12 cellular contexts compared by ENCODE assay signal in the genomic region with DNA sequence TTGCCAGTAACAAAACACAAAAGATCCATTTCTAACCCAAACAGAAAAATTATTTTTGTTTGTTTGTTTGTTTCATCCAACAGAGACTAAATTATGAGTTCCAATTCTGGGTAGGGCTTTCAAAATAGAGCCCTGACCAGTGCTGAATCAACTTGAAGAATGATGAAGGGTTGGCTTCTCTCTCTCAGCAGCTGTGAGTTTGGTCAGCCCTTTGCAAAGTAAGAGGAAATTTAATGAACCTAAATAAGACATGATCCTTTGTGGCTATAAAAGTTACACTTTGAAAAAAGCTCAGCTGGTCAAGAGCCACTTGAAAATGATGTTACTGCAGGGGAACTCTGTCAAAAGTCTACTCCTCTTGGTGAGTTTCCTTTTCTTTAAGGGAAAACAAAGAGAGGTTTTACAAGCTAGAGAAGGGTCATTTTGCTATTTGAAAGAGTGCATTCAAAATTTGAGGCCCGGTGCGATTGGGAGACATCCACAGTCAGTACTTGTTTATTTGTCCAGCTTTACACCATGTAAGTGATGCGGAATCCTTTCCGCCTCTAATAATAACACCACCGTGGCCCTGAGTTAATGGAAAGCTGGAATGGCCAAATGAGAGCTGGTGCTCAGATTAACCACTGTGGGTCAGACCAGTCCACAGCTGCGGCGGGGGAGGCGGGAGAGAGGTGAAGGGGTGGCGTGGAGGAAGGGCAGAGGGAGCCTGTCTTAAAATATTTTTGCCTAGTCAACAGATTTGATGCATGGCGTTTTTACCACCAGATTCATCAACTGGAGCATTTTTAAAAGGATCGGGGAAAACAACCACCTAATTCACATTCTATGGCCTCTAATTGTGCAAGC.
DNase-seq lines count a peak whose midpoint lies in the region; ATAC-seq and TF ChIP-seq lines count a peak whose summit lies in the region.
"Had no signal": no experiment of that assay in that cellular context is flagged by ENCODE, and none has a peak within 500 bp of the region (broad histone marks: within the 10 kb centered on the region; RNA-seq: fewer than 3 reads in every experiment).

No MANE protein-coding gene starts in this region.

- CTCF ChIA-PET in A673 (lab: Charles Lee): no interaction called here

- peaks cover 6% of the 10 kb centered on the region for H3K4me1 ChIP-seq in A673 (ENCODE audit: insufficient read depth, low read length, poor library complexity, severe bottlenecking)

- H3K36me3 ChIP-seq in A673 (ENCODE audit: insufficient read depth, low read length, poor library complexity, severe bottlenecking): no peaks in the 10 kb centered on the region

- no peak overlapping the region for H3K27ac ChIP-seq in A673 (ENCODE audit: low read depth, low read length, poor library complexity, severe bottlenecking)

- BruUV-seq in A673 (replicated peaks; lab: Mats Ljungman, UMichigan): no TSS peak

- no peaks in the 10 kb centered on the region for H3K9me3 ChIP-seq in A673 (ENCODE audit: low read depth, low read length, poor library complexity, severe bottlenecking)

- TF ChIP-seq POLR2A in lower leg skin (IDR thresholded peaks at IDR 0.05): no peak

- POLR2A ChIA-PET in A673 (lab: Charles Lee; ENCODE audit: low non-redundant PET): no interaction called here

- no peak overlapping the region for H3K4me3 ChIP-seq in A673 (ENCODE audit: low read depth, low read length, poor library complexity, severe bottlenecking)
- no peak overlapping the region for H3K4me3 ChIP-seq in lower leg skin (ENCODE audit: low read depth, poor library complexity, severe bottlenecking)

- DNase-seq in NCI-H82 (lab: John Stamatoyannopoulos, UW): peak; percentile 31
- no peak for DNase-seq in NCI-H82 treated with DMSO at 0.1 percent for 48 hours (lab: John Stamatoyannopoulos, UW; ENCODE audit: unreplicated experiment)
- peak; percentile 10 for DNase-seq in cerebellar cortex (ENCODE audit: low spot score)
- peak; percentile 92 for DNase-seq in myocyte (ENCODE audit: low read depth)
- DNase-seq in A673 (ENCODE audit: low spot score): no peak
- DNase-seq in lower leg skin (ENCODE audit: low spot score in 2 of 2): no peak
- no peak for DNase-seq in activated CD8-positive, alpha-beta memory T cell treated with anti-CD3 and anti-CD28 coated beads, Interleukin-2, amount 50 U/mL, for 4 hours
- DNase-seq: activated CD4-positive, alpha-beta T cell treated with anti-CD3 and anti-CD28 coated beads for 36 hours; activated naive CD8-positive, alpha-beta T cell treated with anti-CD3 and anti-CD28 coated beads, Interleukin-2, amount 50 U/mL, for 24 hours; MV-4-11 had no signal

- WGBS in lower leg skin, 2 donors: 85 to 86% methylated on average over 11 of the region's 11 CpGs

- TF ChIP-seq CTCF in A673 (conservative IDR thresholded peaks at IDR 0.05; ENCODE audit: low read depth, low read length) (no peak), lower leg skin (IDR thresholded peaks at IDR 0.05) (no peak)

- intact Hi-C loops in A673 (cut with micrococcal nuclease; ENCODE audit: unreplicated experiment) (no loop called here), lower leg skin (cut with DNase I; ENCODE audit: low total_unique reads) (no loop called here)

- H3K27me3 ChIP-seq in A673 (replicated peaks; ENCODE audit: insufficient read depth, low read depth, low read length, poor library complexity): peaks cover 4% of the 10 kb centered on the region

- ATAC-seq in GM21529 (IDR thresholded peaks at IDR 0.05; ENCODE audit: unreplicated experiment): no peak
- ATAC-seq: activated CD4-positive, alpha-beta T cell treated with anti-CD3 and anti-CD28 coated beads for 36 hours; activated naive CD8-positive, alpha-beta T cell treated with anti-CD3 and anti-CD28 coated beads, Interleukin-2, amount 50 U/mL, for 24 hours; stimulated activated memory B cell treated with anti-CD40 and anti-IgM and Interleukin-4, amounts not matched to agents 10 μg/mL and 1 μg/mL and 100 μg/mL, for 72 hours had no signal

Comparison
In these comparisons a context has a peak if more than half of its experiments do, and no peak if none do; other contexts are left out.
1. DNase-seq: peak in NCI-H82 (single experiment), cerebellar cortex (single experiment) and myocyte (single experiment); none in NCI-H82 treated with DMSO at 0.1 percent for 48 hours (single experiment), A673 (single experiment), lower leg skin (0 of 2) and activated CD8-positive, alpha-beta memory T cell treated with anti-CD3 and anti-CD28 coated beads, Interleukin-2, amount 50 U/mL, for 4 hours (single experiment).